10 cellular contexts compared by ENCODE assay signal in genomic region chr14:104793703-104793959, GRCh38. TPM values are rescaled to one million over a fixed set of nuclear protein-coding genes. Genes with fewer than 3 reads are reported as not detected.
DNase-seq lines count a peak whose midpoint lies in the region.
"Had no signal": no experiment of that assay in that cellular context is flagged by ENCODE, and none has a peak within 500 bp of the region (broad histone marks: within the 10 kb centered on the region; RNA-seq: fewer than 3 reads in every experiment).

No MANE protein-coding gene starts in this region.

- intact Hi-C loops in activated T-helper 1 cell treated with anti-CD3 and anti-CD28 coated beads, Interleukin-12 subunit alpha, Interleukin-12 subunit beta, Interleukin-2, Interleukin-4 antibody, amounts not matched to agents 30 ng/mL and 10 ng/mL and 1 ng/mL, durations not matched to agents 14 hours and 24 hours and 36 hours (cut with micrococcal nuclease): loop anchor here (10.0 kb wide), 1 partner anchor 521 kb away; the partner anchor contains the start of gene PACS2

- peak overlapping the region; percentile 75; the same call in 1 of the 2 replicates for H3K4me3 ChIP-seq in iPS-20b (ENCODE audit: low read length)
- H3K4me3 ChIP-seq in subcutaneous abdominal adipose tissue (ENCODE audit: low read depth in 1 of 5, low read length in 5 of 5): peak overlapping the region; percentile 48 to 81 (median 77)

- CTCF ChIA-PET in activated CD4-positive, alpha-beta T cell treated with anti-CD3 and anti-CD28 coated beads, Interleukin-2, amount 10 ng/mL, durations not matched to agents 7 days and 5 days (lab: Charles Lee): interaction anchor here (1.4 kb wide), 1 partner anchor 32 kb away, joined by 5 read pairs; no protein-coding TSS in a partner anchor

- no peak overlapping the region for H3K9ac ChIP-seq in iPS-20b (ENCODE audit: low read depth, low read length)
- peak overlapping the region in 3 of 5 donors; percentile 44 to 89 (median 88) for H3K9ac ChIP-seq in subcutaneous abdominal adipose tissue (ENCODE audit: low read length in 5 of 5)

- H3K27me3 ChIP-seq in iPS-20b (ENCODE audit: insufficient read depth, low read length) (peaks cover 46% of the 10 kb centered on the region), subcutaneous abdominal adipose tissue (ENCODE audit: control insufficient read depth in 5 of 5, insufficient read depth in 4 of 5, low read length in 5 of 5) (no peaks in the 10 kb centered on the region)
- H3K27me3 ChIP-seq: right atrium auricular region had no signal

- no peaks in the 10 kb centered on the region for H3K9me3 Mint-ChIP-seq in activated CD4-positive, alpha-beta T cell treated with anti-CD3 and anti-CD28 coated beads, Interleukin-2, amount 10 ng/mL, durations not matched to agents 7 days and 5 days
- H3K9me3 Mint-ChIP-seq in activated T-helper 1 cell treated with anti-CD3 and anti-CD28 coated beads, Interleukin-12 subunit alpha, Interleukin-12 subunit beta, Interleukin-2, Interleukin-4 antibody, amounts not matched to agents 30 ng/mL and 10 ng/mL and 1 ng/mL, durations not matched to agents 14 hours and 24 hours and 36 hours: no peaks in the 10 kb centered on the region

- H3K4me1 ChIP-seq in iPS-20b (ENCODE audit: insufficient read depth, low read length) (peaks cover 10% of the 10 kb centered on the region; the same call in 1 of the 2 replicates), subcutaneous abdominal adipose tissue (ENCODE audit: control insufficient read depth in 5 of 5, insufficient read depth in 5 of 5, low read length in 5 of 5) (peaks cover 12 to 87% (median 64%) of the 10 kb centered on the region in 5 donors)

- H3K4me1 Mint-ChIP-seq in activated CD4-positive, alpha-beta T cell treated with anti-CD3 and anti-CD28 coated beads, Interleukin-2, amount 10 ng/mL, durations not matched to agents 7 days and 5 days: peaks cover 43% of the 10 kb centered on the region
- H3K4me1 Mint-ChIP-seq in activated T-helper 1 cell treated with anti-CD3 and anti-CD28 coated beads, Interleukin-12 subunit alpha, Interleukin-12 subunit beta, Interleukin-2, Interleukin-4 antibody, amounts not matched to agents 30 ng/mL and 10 ng/mL and 1 ng/mL, durations not matched to agents 14 hours and 24 hours and 36 hours (ENCODE audit: low read depth): peaks cover 22% of the 10 kb centered on the region

- H3K27ac ChIP-seq in iPS-20b (ENCODE audit: low read length): no peak overlapping the region
- no peak overlapping the region for H3K27ac ChIP-seq in subcutaneous abdominal adipose tissue (ENCODE audit: low read depth, low read length)
- H3K27ac ChIP-seq: right atrium auricular region had no signal

- no peak for DNase-seq in activated CD4-positive, alpha-beta T cell treated with anti-CD3 and anti-CD28 coated beads, Interleukin-2, amount 10 ng/mL, durations not matched to agents 7 days and 5 days
- no peak for DNase-seq in activated CD4-positive, alpha-beta T cell treated with anti-CD3 and anti-CD28 coated beads, Interleukin-2, amount 50 U/mL, for 48 hours
- DNase-seq in activated T-helper 1 cell treated with anti-CD3 and anti-CD28 coated beads, Interleukin-12 subunit alpha, Interleukin-12 subunit beta, Interleukin-2, Interleukin-4 antibody, amounts not matched to agents 30 ng/mL and 10 ng/mL and 1 ng/mL, durations not matched to agents 14 hours and 24 hours and 36 hours (ENCODE audit: low spot score): no peak
- DNase-seq in DMS53 treated with DMSO at 0.1 percent for 48 hours (lab: John Stamatoyannopoulos, UW; ENCODE audit: unreplicated experiment) (no peak), NCI-H774 (lab: John Stamatoyannopoulos, UW) (no peak), HUDEP-2 (lab: John Stamatoyannopoulos, UW; ENCODE audit: unreplicated experiment in 76 of 76) (no peak)
- DNase-seq: KG1 had no signal

- no peak overlapping the region for H3K27ac Mint-ChIP-seq in activated CD4-positive, alpha-beta T cell treated with anti-CD3 and anti-CD28 coated beads, Interleukin-2, amount 10 ng/mL, durations not matched to agents 7 days and 5 days
- H3K27ac Mint-ChIP-seq in activated T-helper 1 cell treated with anti-CD3 and anti-CD28 coated beads, Interleukin-12 subunit alpha, Interleukin-12 subunit beta, Interleukin-2, Interleukin-4 antibody, amounts not matched to agents 30 ng/mL and 10 ng/mL and 1 ng/mL, durations not matched to agents 14 hours and 24 hours and 36 hours: peak overlapping the region; percentile 65

- H3K36me3 ChIP-seq in iPS-20b (ENCODE audit: insufficient read depth, low read depth, low read length) (no peaks in the 10 kb centered on the region; the same call in 1 of the 2 replicates), subcutaneous abdominal adipose tissue (ENCODE audit: control insufficient read depth in 5 of 5, insufficient read depth in 5 of 5, low read length in 5 of 5) (peaks cover 0 to 39% (median 29%) of the 10 kb centered on the region in 5 donors)

- peaks cover 2% of the 10 kb centered on the region for H3K27me3 Mint-ChIP-seq in activated CD4-positive, alpha-beta T cell treated with anti-CD3 and anti-CD28 coated beads, Interleukin-2, amount 10 ng/mL, durations not matched to agents 7 days and 5 days
- H3K27me3 Mint-ChIP-seq in activated T-helper 1 cell treated with anti-CD3 and anti-CD28 coated beads, Interleukin-12 subunit alpha, Interleukin-12 subunit beta, Interleukin-2, Interleukin-4 antibody, amounts not matched to agents 30 ng/mL and 10 ng/mL and 1 ng/mL, durations not matched to agents 14 hours and 24 hours and 36 hours (ENCODE audit: insufficient read depth): peaks cover 3% of the 10 kb centered on the region

- no peaks in the 10 kb centered on the region for H3K9me3 ChIP-seq in iPS-20b (ENCODE audit: insufficient read depth, low read depth, low read length)
- H3K9me3 ChIP-seq in subcutaneous abdominal adipose tissue (ENCODE audit: control insufficient read depth in 5 of 5, low read length in 5 of 5): no peaks in the 10 kb centered on the region
- H3K9me3 ChIP-seq: right atrium auricular region had no signal

- POLR2A ChIA-PET in activated CD4-positive, alpha-beta T cell treated with anti-CD3 and anti-CD28 coated beads, Interleukin-2, amount 10 ng/mL, durations not matched to agents 7 days and 5 days (lab: Charles Lee): no interaction called here

- peaks cover 6% of the 10 kb centered on the region for H3K36me3 Mint-ChIP-seq in activated CD4-positive, alpha-beta T cell treated with anti-CD3 and anti-CD28 coated beads, Interleukin-2, amount 10 ng/mL, durations not matched to agents 7 days and 5 days (ENCODE audit: low read depth)
- peaks cover 8% of the 10 kb centered on the region for H3K36me3 Mint-ChIP-seq in activated T-helper 1 cell treated with anti-CD3 and anti-CD28 coated beads, Interleukin-12 subunit alpha, Interleukin-12 subunit beta, Interleukin-2, Interleukin-4 antibody, amounts not matched to agents 30 ng/mL and 10 ng/mL and 1 ng/mL, durations not matched to agents 14 hours and 24 hours and 36 hours (ENCODE audit: low read depth)

- H3K4me3 Mint-ChIP-seq in activated CD4-positive, alpha-beta T cell treated with anti-CD3 and anti-CD28 coated beads, Interleukin-2, amount 10 ng/mL, durations not matched to agents 7 days and 5 days: peak overlapping the region; percentile 89
- H3K4me3 Mint-ChIP-seq in activated T-helper 1 cell treated with anti-CD3 and anti-CD28 coated beads, Interleukin-12 subunit alpha, Interleukin-12 subunit beta, Interleukin-2, Interleukin-4 antibody, amounts not matched to agents 30 ng/mL and 10 ng/mL and 1 ng/mL, durations not matched to agents 14 hours and 24 hours and 36 hours: peak overlapping the region; percentile 89

RNA-seq across cellular contexts. Expression of gene AKT1, which starts 1.9 kb away (rescaled TPM):
- total RNA-seq in activated CD4-positive, alpha-beta T cell treated with anti-CD3 and anti-CD28 coated beads, Interleukin-2, amount 10 ng/mL, durations not matched to agents 7 days and 5 days: 100 to 1,000 TPM; 159 to 166 TPM
- total RNA-seq in activated T-helper 1 cell treated with anti-CD3 and anti-CD28 coated beads, Interleukin-12 subunit alpha, Interleukin-12 subunit beta, Interleukin-2, Interleukin-4 antibody, amounts not matched to agents 30 ng/mL and 10 ng/mL and 1 ng/mL, durations not matched to agents 14 hours and 24 hours and 36 hours: 137 and 140 TPM in 2 replicates

RNA-seq across cellular contexts. Expression of gene ZBTB42, which starts 7.3 kb away (rescaled TPM):
- 1 to 10 TPM; 4.5 to 5.8 TPM for total RNA-seq in activated CD4-positive, alpha-beta T cell treated with anti-CD3 and anti-CD28 coated beads, Interleukin-2, amount 10 ng/mL, durations not matched to agents 7 days and 5 days
- 5.9 and 6.1 TPM in 2 replicates for total RNA-seq in activated T-helper 1 cell treated with anti-CD3 and anti-CD28 coated beads, Interleukin-12 subunit alpha, Interleukin-12 subunit beta, Interleukin-2, Interleukin-4 antibody, amounts not matched to agents 30 ng/mL and 10 ng/mL and 1 ng/mL, durations not matched to agents 14 hours and 24 hours and 36 hours

RNA-seq across cellular contexts. Expression of gene SIVA1, which starts 40.7 kb away (rescaled TPM):
- 100 to 1,000 TPM in 1 of 2 experiments, 10 to 100 TPM in 1; 84.7 to 135 TPM for total RNA-seq in activated CD4-positive, alpha-beta T cell treated with anti-CD3 and anti-CD28 coated beads, Interleukin-2, amount 10 ng/mL, durations not matched to agents 7 days and 5 days
- total RNA-seq in activated T-helper 1 cell treated with anti-CD3 and anti-CD28 coated beads, Interleukin-12 subunit alpha, Interleukin-12 subunit beta, Interleukin-2, Interleukin-4 antibody, amounts not matched to agents 30 ng/mL and 10 ng/mL and 1 ng/mL, durations not matched to agents 14 hours and 24 hours and 36 hours: 111 and 113 TPM in 2 replicates
